14 cellular contexts compared by ENCODE assay signal in the genomic region with DNA sequence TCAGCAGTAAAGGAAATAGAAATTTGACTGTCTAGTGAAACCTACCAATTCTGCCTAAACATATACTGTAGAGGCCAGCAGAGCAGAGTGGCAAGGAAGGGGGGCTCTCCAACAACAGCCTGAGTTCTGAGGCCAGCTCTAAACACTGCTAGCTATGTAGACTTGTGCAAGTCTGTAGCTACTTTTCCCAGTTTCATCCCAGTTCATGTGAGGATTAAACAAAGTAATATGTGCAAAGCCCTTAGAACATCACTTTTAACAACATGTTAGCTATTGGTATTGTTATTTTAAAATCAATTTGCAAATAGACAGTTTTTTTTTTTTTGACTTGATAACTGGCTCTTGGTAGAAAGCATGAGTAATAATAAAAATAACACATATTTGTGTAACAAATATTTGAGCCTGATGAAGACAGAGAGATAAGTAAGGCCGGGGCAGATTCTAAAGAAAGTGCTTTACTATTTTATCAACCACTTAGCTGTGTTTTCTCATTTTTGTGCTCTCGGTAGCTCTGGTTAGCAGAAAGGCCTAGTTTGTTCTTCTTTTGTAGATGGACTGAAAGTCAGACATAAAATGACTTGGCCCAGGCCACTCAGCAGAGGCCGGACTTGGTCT. TPM values are rescaled to one million over a fixed set of nuclear protein-coding genes. Genes with fewer than 3 reads are reported as not detected.
DNase-seq lines count a peak whose midpoint lies in the region; ATAC-seq and TF ChIP-seq lines count a peak whose summit lies in the region.
"Had no signal": no experiment of that assay in that cellular context is flagged by ENCODE, and none has a peak within 500 bp of the region (broad histone marks: within the 10 kb centered on the region; RNA-seq: fewer than 3 reads in every experiment).

No MANE protein-coding gene starts in this region.

- CTCF ChIA-PET in Panc1 (lab: Charles Lee): interaction anchor here (0.7 to 1.0 kb wide), 3 partner anchors 19 to 57 kb away, joined by 3 to 8 read pairs (median 4); no protein-coding TSS in a partner anchor

- ATAC-seq in Panc1: peak; percentile 49; the same call in 1 of the 2 replicates
- ATAC-seq in GM19463 (IDR thresholded peaks at IDR 0.05; ENCODE audit: unreplicated experiment): no peak
- ATAC-seq in HG03457 (IDR thresholded peaks at IDR 0.05; ENCODE audit: unreplicated experiment): no peak
- ATAC-seq in GM21825 (IDR thresholded peaks at IDR 0.05; ENCODE audit: unreplicated experiment): no peak

- BruUV-seq in Panc1 (replicated peaks; lab: Mats Ljungman, UMichigan): no TSS peak

- H3K4me1 ChIP-seq in Panc1 (ENCODE audit: control insufficient read depth, insufficient read depth, low read length): peaks cover 13% of the 10 kb centered on the region
- peaks cover 5 to 68% (median 24%) of the 10 kb centered on the region in 3 donors for H3K4me1 ChIP-seq in esophagus squamous epithelium

- no peaks in the 10 kb centered on the region for H3K9me3 ChIP-seq in Panc1 (ENCODE audit: control insufficient read depth, insufficient read depth, low read depth, low read length)
- H3K9me3 ChIP-seq in esophagus squamous epithelium: no peaks in the 10 kb centered on the region
- H3K9me3 ChIP-seq: neutrophil had no signal

- TF ChIP-seq CTCF in C4-2B (conservative IDR thresholded peaks at IDR 0.05): no peak
- TF ChIP-seq CTCF in Panc1 (IDR thresholded peaks at IDR 0.05): no peak
- no peak for TF ChIP-seq CTCF in esophagus squamous epithelium (IDR thresholded peaks at IDR 0.05)
- TF ChIP-seq CTCF in progenitor cell of endocrine pancreas (IDR thresholded peaks at IDR 0.05; ENCODE audit: unreplicated experiment): no peak

- TF ChIP-seq POLR2A in esophagus squamous epithelium (IDR thresholded peaks at IDR 0.05): no peak

- no peak overlapping the region for H3K4me3 ChIP-seq in Panc1 (ENCODE audit: low read depth in 2 of 2, low read length in 2 of 2)
- no peak overlapping the region for H3K4me3 ChIP-seq in esophagus squamous epithelium

- H3K27me3 ChIP-seq in Panc1 (ENCODE audit: control insufficient read depth, insufficient read depth, low read length) (no peaks in the 10 kb centered on the region), esophagus squamous epithelium (no peaks in the 10 kb centered on the region)
- H3K27me3 ChIP-seq: neutrophil had no signal

- peaks cover 33% of the 10 kb centered on the region for H3K4me1 Mint-ChIP-seq in progenitor cell of endocrine pancreas (ENCODE audit: low read depth)

- peak overlapping the region; percentile 85 for H3K27ac Mint-ChIP-seq in progenitor cell of endocrine pancreas
- H3K27ac Mint-ChIP-seq: B cell had no signal

- H3K36me3 ChIP-seq in Panc1 (ENCODE audit: control insufficient read depth, insufficient read depth, low read length): no peaks in the 10 kb centered on the region
- H3K36me3 ChIP-seq in esophagus squamous epithelium: no peaks in the 10 kb centered on the region
- H3K36me3 ChIP-seq: neutrophil had no signal

- POLR2A ChIA-PET in Panc1 (lab: Charles Lee): no interaction called here

- intact Hi-C loops in Panc1 (cut with micrococcal nuclease; ENCODE audit: unreplicated experiment) (no loop called here), esophagus squamous epithelium (cut with DNase I) (no loop called here)

- in situ Hi-C loops in Panc1 (cut with HindIII; ENCODE audit: low pct_unique_long_range_greater_than_20kb, low sequenced_read_pairs): no loop called here

- H3K4me3 Mint-ChIP-seq in progenitor cell of endocrine pancreas (ENCODE audit: low read depth): no peak overlapping the region
- H3K4me3 Mint-ChIP-seq: B cell had no signal

- DNase-seq in Panc1 (ENCODE audit: low read depth, low spot score) (no peak), esophagus squamous epithelium (lab: John Stamatoyannopoulos, UW) (no peak), progenitor cell of endocrine pancreas (ENCODE audit: low spot score, unreplicated experiment) (no peak), C1 segment of cervical spinal cord (lab: John Stamatoyannopoulos, UW) (no peak)
- DNase-seq: HCEC 1CT, left cardiac atrium, NCI-H1417 treated with DMSO at 0.1 percent for 48 hours, NCI-H524 treated with DMSO at 0.1 percent for 48 hours had no signal

- peak overlapping the region; percentile 56; the same call in 1 of the 2 replicates for H3K27ac ChIP-seq in C4-2B
- H3K27ac ChIP-seq in Panc1 (ENCODE audit: low read length): no peak overlapping the region
- peak overlapping the region in 3 of 4 donors; percentile 34 to 74 (median 54) for H3K27ac ChIP-seq in esophagus squamous epithelium
- H3K27ac ChIP-seq: neutrophil had no signal

- H3K36me3 Mint-ChIP-seq in progenitor cell of endocrine pancreas (ENCODE audit: insufficient read depth): no peaks in the 10 kb centered on the region

- no peaks in the 10 kb centered on the region for H3K9me3 Mint-ChIP-seq in progenitor cell of endocrine pancreas (ENCODE audit: low read depth)

- 68 to 92% methylated on average over 3 of the region's 3 CpGs for WGBS in esophagus squamous epithelium, 2 donors

- H3K27me3 Mint-ChIP-seq in progenitor cell of endocrine pancreas: no peaks in the 10 kb centered on the region
- H3K27me3 Mint-ChIP-seq: B cell had no signal

RNA-seq across cellular contexts. Expression of gene CHST12, which starts 9.3 kb away (rescaled TPM):
- total RNA-seq in Panc1 (2021; ENCODE audit: unreplicated experiment): 48.3 TPM
- 62.4 TPM for polyA plus RNA-seq in Panc1 (2012; ENCODE audit: insufficient read length)
- 10 to 100 TPM in 1 of 4 donors, 1 to 10 TPM in 3; 1.5 to 11.8 (median 5.0) TPM for total RNA-seq in esophagus squamous epithelium
- total RNA-seq in progenitor cell of endocrine pancreas: 16.7 and 17.0 TPM in 2 replicates

RNA-seq across cellular contexts. Expression of gene EIF3B, which starts 58.1 kb away (rescaled TPM):
- total RNA-seq in Panc1 (2021; ENCODE audit: unreplicated experiment): 432 TPM
- polyA plus RNA-seq in Panc1 (2012; ENCODE audit: insufficient read length): 349 TPM
- 100 to 1,000 TPM; 127 to 155 (median 136) TPM for total RNA-seq in esophagus squamous epithelium
- 158 and 172 TPM in 2 replicates for total RNA-seq in progenitor cell of endocrine pancreas
